ENCODE assay signal across 19 cellular contexts in genomic region chr1:203929741-203930309, GRCh38.
DNase-seq lines count a peak whose midpoint lies in the region; ATAC-seq and TF ChIP-seq lines count a peak whose summit lies in the region.
"Had no signal": no experiment of that assay in that cellular context is flagged by ENCODE, and none has a peak within 500 bp of the region (broad histone marks: within the 10 kb centered on the region; RNA-seq: fewer than 3 reads in every experiment).

No MANE protein-coding gene starts in this region.

- TF ChIP-seq CTCF in LNCaP clone FGC (IDR thresholded peaks at IDR 0.05; ENCODE audit: control insufficient read depth, extremely low read depth, insufficient read depth) (no peak), progenitor cell of endocrine pancreas (IDR thresholded peaks at IDR 0.05; ENCODE audit: unreplicated experiment) (no peak), omental fat pad (IDR thresholded peaks at IDR 0.05) (no peak)

- H3K36me3 Mint-ChIP-seq in activated T-helper 2 cell treated with anti-CD3 and anti-CD28 coated beads, Interferon-gamma antibody, Interleukin-2, Interleukin-4, amounts not matched to agents 10 μg/mL and 5 μg/mL and 100 μg/mL, durations not matched to agents 14 hours and 24 hours and 36 hours (ENCODE audit: low read depth) = no peaks in the 10 kb centered on the region
- H3K36me3 Mint-ChIP-seq in progenitor cell of endocrine pancreas (ENCODE audit: insufficient read depth) = no peaks in the 10 kb centered on the region
- no peaks in the 10 kb centered on the region for H3K36me3 Mint-ChIP-seq in activated CD4-positive, alpha-beta memory T cell treated with anti-CD3 and anti-CD28 coated beads, Interleukin-2, amount 10 ng/mL, durations not matched to agents 7 days and 5 days (ENCODE audit: low read depth)
- H3K36me3 Mint-ChIP-seq: CD8-positive, alpha-beta T cell had no signal

- H3K4me1 Mint-ChIP-seq in activated T-helper 2 cell treated with anti-CD3 and anti-CD28 coated beads, Interferon-gamma antibody, Interleukin-2, Interleukin-4, amounts not matched to agents 10 μg/mL and 5 μg/mL and 100 μg/mL, durations not matched to agents 14 hours and 24 hours and 36 hours (ENCODE audit: low read depth) = peaks cover 30% of the 10 kb centered on the region
- peaks cover 5% of the 10 kb centered on the region for H3K4me1 Mint-ChIP-seq in progenitor cell of endocrine pancreas (ENCODE audit: low read depth)
- peaks cover 27% of the 10 kb centered on the region for H3K4me1 Mint-ChIP-seq in activated CD4-positive, alpha-beta memory T cell treated with anti-CD3 and anti-CD28 coated beads, Interleukin-2, amount 10 ng/mL, durations not matched to agents 7 days and 5 days
- H3K4me1 Mint-ChIP-seq: GM23338 had no signal

- DNase-seq in ELF-1 (ENCODE audit: low read depth, low spot score) (peak; percentile 20), LNCaP clone FGC (ENCODE audit: low read depth) (peak; percentile 38), progenitor cell of endocrine pancreas (ENCODE audit: low spot score, unreplicated experiment) (no peak), NCI-H2107 (lab: John Stamatoyannopoulos, UW) (no peak), omental fat pad (ENCODE audit: low spot score) (no peak)
- DNase-seq in activated T-helper 2 cell treated with anti-CD3 and anti-CD28 coated beads, Interferon-gamma antibody, Interleukin-2, Interleukin-4, amounts not matched to agents 10 μg/mL and 5 μg/mL and 100 μg/mL, durations not matched to agents 14 hours and 24 hours and 36 hours (ENCODE audit: low spot score) = no peak
- no peak for DNase-seq in activated CD4-positive, alpha-beta memory T cell treated with anti-CD3 and anti-CD28 coated beads, Interleukin-2, amount 10 ng/mL, durations not matched to agents 7 days and 5 days
- DNase-seq: CD8-positive, alpha-beta T cell; DMS53; HCEC 1CT; MG63; NCI-H1048; NCI-H1436 treated with DMSO at 0.1 percent for 48 hours; NCI-H748 treated with DMSO at 0.1 percent for 48 hours; NK-92 treated with Interleukin-12 subunit alpha and Interleukin-12 subunit beta, amount 100 ng/mL, for 24 hours; SHP77 had no signal

- no peak overlapping the region for H3K27ac Mint-ChIP-seq in activated T-helper 2 cell treated with anti-CD3 and anti-CD28 coated beads, Interferon-gamma antibody, Interleukin-2, Interleukin-4, amounts not matched to agents 10 μg/mL and 5 μg/mL and 100 μg/mL, durations not matched to agents 14 hours and 24 hours and 36 hours
- peak overlapping the region; percentile 69 for H3K27ac Mint-ChIP-seq in progenitor cell of endocrine pancreas
- H3K27ac Mint-ChIP-seq in activated CD4-positive, alpha-beta memory T cell treated with anti-CD3 and anti-CD28 coated beads, Interleukin-2, amount 10 ng/mL, durations not matched to agents 7 days and 5 days = no peak overlapping the region
- H3K27ac Mint-ChIP-seq: CD8-positive, alpha-beta T cell; GM23338 had no signal

- no peaks in the 10 kb centered on the region for H3K9me3 Mint-ChIP-seq in activated T-helper 2 cell treated with anti-CD3 and anti-CD28 coated beads, Interferon-gamma antibody, Interleukin-2, Interleukin-4, amounts not matched to agents 10 μg/mL and 5 μg/mL and 100 μg/mL, durations not matched to agents 14 hours and 24 hours and 36 hours
- H3K9me3 Mint-ChIP-seq in progenitor cell of endocrine pancreas (ENCODE audit: low read depth) = no peaks in the 10 kb centered on the region
- no peaks in the 10 kb centered on the region for H3K9me3 Mint-ChIP-seq in activated CD4-positive, alpha-beta memory T cell treated with anti-CD3 and anti-CD28 coated beads, Interleukin-2, amount 10 ng/mL, durations not matched to agents 7 days and 5 days
- H3K9me3 Mint-ChIP-seq: CD8-positive, alpha-beta T cell; GM23338 had no signal

- POLR2A ChIA-PET in activated CD4-positive, alpha-beta memory T cell treated with anti-CD3 and anti-CD28 coated beads, Interleukin-2, amount 10 ng/mL, durations not matched to agents 7 days and 5 days (lab: Charles Lee) = no interaction called here

- H3K27me3 Mint-ChIP-seq in activated T-helper 2 cell treated with anti-CD3 and anti-CD28 coated beads, Interferon-gamma antibody, Interleukin-2, Interleukin-4, amounts not matched to agents 10 μg/mL and 5 μg/mL and 100 μg/mL, durations not matched to agents 14 hours and 24 hours and 36 hours (ENCODE audit: low read depth) = no peaks in the 10 kb centered on the region
- H3K27me3 Mint-ChIP-seq in progenitor cell of endocrine pancreas = no peaks in the 10 kb centered on the region
- H3K27me3 Mint-ChIP-seq in activated CD4-positive, alpha-beta memory T cell treated with anti-CD3 and anti-CD28 coated beads, Interleukin-2, amount 10 ng/mL, durations not matched to agents 7 days and 5 days = peaks cover 3% of the 10 kb centered on the region

- peak overlapping the region; percentile 1 for H3K4me3 Mint-ChIP-seq in activated T-helper 2 cell treated with anti-CD3 and anti-CD28 coated beads, Interferon-gamma antibody, Interleukin-2, Interleukin-4, amounts not matched to agents 10 μg/mL and 5 μg/mL and 100 μg/mL, durations not matched to agents 14 hours and 24 hours and 36 hours (ENCODE audit: low read depth)
- H3K4me3 Mint-ChIP-seq in progenitor cell of endocrine pancreas (ENCODE audit: low read depth) = no peak overlapping the region
- no peak overlapping the region for H3K4me3 Mint-ChIP-seq in activated CD4-positive, alpha-beta memory T cell treated with anti-CD3 and anti-CD28 coated beads, Interleukin-2, amount 10 ng/mL, durations not matched to agents 7 days and 5 days
- H3K4me3 Mint-ChIP-seq: CD8-positive, alpha-beta T cell; GM23338 had no signal

- ATAC-seq in omental fat pad (ENCODE audit: low FRiP score) = no peak
- ATAC-seq: CD8-positive, alpha-beta T cell; GM23338; HepG2 had no signal

- intact Hi-C loops in activated T-helper 2 cell treated with anti-CD3 and anti-CD28 coated beads, Interferon-gamma antibody, Interleukin-2, Interleukin-4, amounts not matched to agents 10 μg/mL and 5 μg/mL and 100 μg/mL, durations not matched to agents 14 hours and 24 hours and 36 hours (cut with micrococcal nuclease) = no loop called here

- peak overlapping the region; percentile 24 for H3K4me3 ChIP-seq in LNCaP clone FGC (ENCODE audit: low read depth, low read length)
- H3K4me3 ChIP-seq: BLaER1, GM23338, MG63 had no signal

- CTCF ChIA-PET in activated CD4-positive, alpha-beta memory T cell treated with anti-CD3 and anti-CD28 coated beads, Interleukin-2, amount 10 ng/mL, durations not matched to agents 7 days and 5 days (lab: Charles Lee) = no interaction called here

Comparison
In these comparisons a context has a peak if more than half of its experiments do, and no peak if none do; other contexts are left out.
1. DNase-seq: peak in ELF-1 (single experiment) and LNCaP clone FGC (single experiment); none in activated T-helper 2 cell treated with anti-CD3 and anti-CD28 coated beads, Interferon-gamma antibody, Interleukin-2, Interleukin-4, amounts not matched to agents 10 μg/mL and 5 μg/mL and 100 μg/mL, durations not matched to agents 14 hours and 24 hours and 36 hours (single experiment), progenitor cell of endocrine pancreas (single experiment), activated CD4-positive, alpha-beta memory T cell treated with anti-CD3 and anti-CD28 coated beads, Interleukin-2, amount 10 ng/mL, durations not matched to agents 7 days and 5 days (single experiment), NCI-H2107 (single experiment) and omental fat pad (single experiment).